Comparison of ENCODE assay signal across 1 cellular context in the genomic region with DNA sequence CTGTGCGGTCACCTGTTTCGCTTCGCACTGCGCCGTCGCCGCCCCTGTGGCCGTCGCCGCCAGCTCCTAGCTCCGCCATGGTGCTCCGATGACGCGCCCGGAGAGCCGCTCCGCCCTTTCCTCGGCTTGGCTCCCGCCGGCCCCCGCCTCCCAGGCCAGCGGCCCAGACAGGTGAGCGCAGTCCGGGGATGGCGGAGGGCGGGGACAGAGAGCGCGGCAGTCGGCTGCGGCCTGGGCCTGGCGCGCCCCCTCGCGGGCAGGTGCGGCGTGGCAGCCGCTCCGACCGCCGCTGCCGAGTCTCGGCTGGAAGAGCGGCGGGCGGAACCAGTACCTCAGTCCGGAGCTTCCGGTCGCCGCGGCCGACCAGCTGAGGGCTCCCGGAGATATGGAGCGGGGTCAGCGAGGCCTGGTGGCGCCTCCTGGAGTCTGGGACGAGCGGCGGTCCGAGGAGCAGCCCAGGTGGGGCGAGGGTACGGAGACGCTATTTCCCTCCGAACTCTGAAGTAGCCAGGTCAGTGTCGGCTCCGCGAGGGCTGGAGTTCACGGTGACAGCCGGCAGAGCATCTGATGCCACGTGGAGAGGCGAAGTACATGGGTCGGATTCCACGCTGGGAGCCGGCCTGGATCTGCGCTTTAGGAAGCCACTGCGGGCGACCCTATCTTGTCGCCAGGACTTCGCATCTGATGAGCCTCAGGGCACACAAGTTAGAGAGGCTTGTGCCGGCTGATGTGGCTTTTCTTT.
TF ChIP-seq lines count a peak whose summit lies in the region.

TSS of gene MAP7 (minus strand) at position 93 of the 742 bp plus-strand sequence. CDS start at position 79, 14 bp downstream.

TF ChIP-seq in neural cell, 6 proteins besides CTCF, POLR2A, EP300 and RAD21 (continued from another document):
- TF ChIP-seq, protein P1, sequence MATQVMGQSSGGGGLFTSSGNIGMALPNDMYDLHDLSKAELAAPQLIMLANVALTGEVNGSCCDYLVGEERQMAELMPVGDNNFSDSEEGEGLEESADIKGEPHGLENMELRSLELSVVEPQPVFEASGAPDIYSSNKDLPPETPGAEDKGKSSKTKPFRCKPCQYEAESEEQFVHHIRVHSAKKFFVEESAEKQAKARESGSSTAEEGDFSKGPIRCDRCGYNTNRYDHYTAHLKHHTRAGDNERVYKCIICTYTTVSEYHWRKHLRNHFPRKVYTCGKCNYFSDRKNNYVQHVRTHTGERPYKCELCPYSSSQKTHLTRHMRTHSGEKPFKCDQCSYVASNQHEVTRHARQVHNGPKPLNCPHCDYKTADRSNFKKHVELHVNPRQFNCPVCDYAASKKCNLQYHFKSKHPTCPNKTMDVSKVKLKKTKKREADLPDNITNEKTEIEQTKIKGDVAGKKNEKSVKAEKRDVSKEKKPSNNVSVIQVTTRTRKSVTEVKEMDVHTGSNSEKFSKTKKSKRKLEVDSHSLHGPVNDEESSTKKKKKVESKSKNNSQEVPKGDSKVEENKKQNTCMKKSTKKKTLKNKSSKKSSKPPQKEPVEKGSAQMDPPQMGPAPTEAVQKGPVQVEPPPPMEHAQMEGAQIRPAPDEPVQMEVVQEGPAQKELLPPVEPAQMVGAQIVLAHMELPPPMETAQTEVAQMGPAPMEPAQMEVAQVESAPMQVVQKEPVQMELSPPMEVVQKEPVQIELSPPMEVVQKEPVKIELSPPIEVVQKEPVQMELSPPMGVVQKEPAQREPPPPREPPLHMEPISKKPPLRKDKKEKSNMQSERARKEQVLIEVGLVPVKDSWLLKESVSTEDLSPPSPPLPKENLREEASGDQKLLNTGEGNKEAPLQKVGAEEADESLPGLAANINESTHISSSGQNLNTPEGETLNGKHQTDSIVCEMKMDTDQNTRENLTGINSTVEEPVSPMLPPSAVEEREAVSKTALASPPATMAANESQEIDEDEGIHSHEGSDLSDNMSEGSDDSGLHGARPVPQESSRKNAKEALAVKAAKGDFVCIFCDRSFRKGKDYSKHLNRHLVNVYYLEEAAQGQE (IDR thresholded peaks at IDR 0.05; ENCODE audit: borderline replicate concordance), result no peak
